In the genomic region with DNA sequence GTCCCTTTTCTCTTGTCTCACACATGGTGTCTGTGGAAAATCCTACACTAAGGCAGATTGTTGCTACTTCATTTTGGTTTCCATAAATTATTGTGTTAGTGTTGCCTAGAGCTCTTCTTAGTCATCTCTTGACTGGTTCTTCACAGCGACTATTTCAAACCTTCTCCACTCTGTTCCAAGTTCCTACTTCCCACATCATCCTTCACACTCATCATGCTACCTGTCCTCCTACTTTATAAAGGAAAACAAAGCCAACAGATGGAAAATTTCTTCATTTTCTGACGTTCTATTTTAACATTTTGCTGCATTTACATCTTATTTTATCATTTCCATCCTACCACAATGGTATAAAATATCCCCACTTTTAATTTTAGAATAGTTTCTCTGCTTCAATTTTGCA, we compare ENCODE assay signal across 22 cellular contexts.
DNase-seq lines count a peak whose midpoint lies in the region; ATAC-seq lines count a peak whose summit lies in the region.
"Had no signal": no experiment of that assay in that cellular context is flagged by ENCODE, and none has a peak within 500 bp of the region (broad histone marks: within the 10 kb centered on the region; RNA-seq: fewer than 3 reads in every experiment).

No MANE protein-coding gene starts in this region.

- H3K27ac ChIP-seq in caudate nucleus (ENCODE audit: low read depth, low read length): peak overlapping the region; percentile 58
- H3K27ac ChIP-seq: 22Rv1, A549, BLaER1 had no signal

- ATAC-seq in HG02763 (IDR thresholded peaks at IDR 0.05; ENCODE audit: unreplicated experiment): no peak
- ATAC-seq: A549, GM12878 had no signal

- peak in 2 of 61 donors; percentile 53 to 63 for DNase-seq in caudate nucleus (lab: John Stamatoyannopoulos, UW)
- peak; percentile 18 for DNase-seq in middle frontal gyrus (ENCODE audit: extremely low spot score, low spot score)
- peak; percentile 55 for DNase-seq in superior temporal gyrus (ENCODE audit: extremely low spot score)
- DNase-seq in LoVo (ENCODE audit: low spot score): no peak
- DNase-seq: BE2C; C1 segment of cervical spinal cord; CD4-positive, alpha-beta memory T cell; CD4-positive, CD25-positive, alpha-beta regulatory T cell; CD8-positive, alpha-beta memory T cell; COR-L47; DMS 273 treated with DMSO at 0.1 percent for 48 hours; DMS153; DMS53; DMS79; DND-41; EL; GDM1 had no signal
